ENCODE assay signal across 12 cellular contexts in genomic region chr1:154611150-154611865, GRCh38. TPM values are rescaled to one million over a fixed set of nuclear protein-coding genes. Genes with fewer than 3 reads are reported as not detected.
A peak's percentile ranks its signal among the peaks of the same experiment; 100 is the strongest.
DNase-seq lines count a peak whose midpoint lies in the region; ATAC-seq, FAIRE-seq and TF ChIP-seq lines count a peak whose summit lies in the region.
"Had no signal": no experiment of that assay in that cellular context is flagged by ENCODE, and none has a peak within 500 bp of the region (broad histone marks: within the 10 kb centered on the region; RNA-seq: fewer than 3 reads in every experiment).

No MANE protein-coding gene starts in this region.

- TF ChIP-seq CTCF in IMR-90 (conservative IDR thresholded peaks at IDR 0.05; ENCODE audit: low read depth, low read length) (no peak), K562 (IDR thresholded peaks at IDR 0.05 in 2 of 3, conservative IDR thresholded peaks at IDR 0.05 in 1 of 3; ENCODE audit: insufficient read depth in 2 of 3, low read depth in 1 of 3, low read length in 3 of 3) (no peak), natural killer cell (IDR thresholded peaks at IDR 0.05) (no peak)

- TF ChIP-seq POLR2A in IMR-90 (IDR thresholded peaks at IDR 0.05; ENCODE audit: low read depth, low read length) (no peak), K562 (conservative IDR thresholded peaks at IDR 0.05) (no peak)

- peak overlapping the region in 1 of 8 donors; percentile 2 for H3K4me3 Mint-ChIP-seq in CD4-positive, alpha-beta memory T cell
- H3K4me3 Mint-ChIP-seq in natural killer cell, result peak overlapping the region; percentile 49

- intact Hi-C loops in CD4-positive, alpha-beta memory T cell (cut with micrococcal nuclease), result no loop called here
- intact Hi-C loops in IMR-90 (cut with micrococcal nuclease) (no loop called here), K562 (cut with micrococcal nuclease) (no loop called here), natural killer cell (cut with micrococcal nuclease) (no loop called here)

- no peak overlapping the region for H2AK5ac ChIP-seq in IMR-90 (ENCODE audit: low read depth, low read length)

- peaks cover 29 to 74% (median 48%) of the 10 kb centered on the region in 4 donors for H3K4me1 Mint-ChIP-seq in CD4-positive, alpha-beta memory T cell
- peaks cover 27 to 35% of the 10 kb centered on the region in 2 donors for H3K4me1 Mint-ChIP-seq in natural killer cell

- H3K79me2 ChIP-seq in K562 (ENCODE audit: control insufficient read depth, insufficient read depth, low read length), result peaks cover 68% of the 10 kb centered on the region

- no peak overlapping the region for H2BK15ac ChIP-seq in IMR-90 (ENCODE audit: low read depth, low read length)

- H3K79me1 ChIP-seq in IMR-90 (ENCODE audit: low read depth in 1 of 2, low read length in 2 of 2), result peaks cover 38 to 70% of the 10 kb centered on the region in 2 experiments

- no peak overlapping the region for H3K4me3 ChIP-seq in CD4-positive, alpha-beta memory T cell (ENCODE audit: low read length in 2 of 2)
- H3K4me3 ChIP-seq in IMR-90 (ENCODE audit: insufficient read depth, low read depth, low read length) (no peak overlapping the region), K562 (no peak overlapping the region)

- CTCF ChIA-PET in CD4-positive, alpha-beta memory T cell (lab: Charles Lee; ENCODE audit: partially characterized antibody), result interaction anchor here (1.0 kb wide), 1 partner anchor 14 kb away, joined by 3 read pairs; no protein-coding TSS in a partner anchor
- CTCF ChIA-PET in IMR-90 (lab: Yijun Ruan, JAX) (interaction anchor here (1.0 kb wide), 1 partner anchor 10 kb away, joined by 3 read pairs; no protein-coding TSS in a partner anchor), K562 (lab: Yijun Ruan, JAX; ENCODE audit: low intra/inter-chr PET ratio) (no interaction called here)

- no peak for FAIRE-seq in K562 (lab: Jason Lieb, UNC)
- FAIRE-seq: D721Med, GM12892 had no signal

- H2BK5ac ChIP-seq in IMR-90 (ENCODE audit: low read depth, low read length, poor library complexity, severe bottlenecking), result no peak overlapping the region

- no peaks in the 10 kb centered on the region for H3K27me3 ChIP-seq in CD4-positive, alpha-beta memory T cell (ENCODE audit: insufficient read depth, low read length)
- H3K27me3 ChIP-seq in IMR-90 (ENCODE audit: control insufficient read depth, insufficient read depth, low read length) (no peaks in the 10 kb centered on the region), K562 (ENCODE audit: control insufficient read depth in 2 of 2, insufficient read depth in 2 of 2, low read length in 2 of 2) (no peaks in the 10 kb centered on the region)

- H4K5ac ChIP-seq in IMR-90 (ENCODE audit: low read depth, low read length), result no peak overlapping the region

- no peaks in the 10 kb centered on the region for H3K9me3 ChIP-seq in CD4-positive, alpha-beta memory T cell (ENCODE audit: control insufficient read depth in 1 of 2, low read length in 2 of 2)
- H3K9me3 ChIP-seq in IMR-90 (ENCODE audit: control insufficient read depth, insufficient read depth, low read length) (no peaks in the 10 kb centered on the region), K562 (replicated peaks; ENCODE audit: control insufficient read depth, insufficient read depth, low read depth, low read length) (no peaks in the 10 kb centered on the region)

- H3K27me3 Mint-ChIP-seq in CD4-positive, alpha-beta memory T cell, result no peaks in the 10 kb centered on the region
- no peaks in the 10 kb centered on the region for H3K27me3 Mint-ChIP-seq in natural killer cell (ENCODE audit: low read depth in 2 of 2)
- H3K27me3 Mint-ChIP-seq: naive B cell had no signal

- no peaks in the 10 kb centered on the region for H3K36me3 ChIP-seq in CD4-positive, alpha-beta memory T cell (ENCODE audit: insufficient read depth, low read length)
- H3K36me3 ChIP-seq in IMR-90 (ENCODE audit: control insufficient read depth, insufficient read depth, low read length) (no peaks in the 10 kb centered on the region), K562 (ENCODE audit: control insufficient read depth, insufficient read depth, low read length) (no peaks in the 10 kb centered on the region; the same call in 2 of the 3 replicates)

- no peak overlapping the region for H2BK20ac ChIP-seq in IMR-90 (ENCODE audit: low read depth, low read length)

- H3K9ac ChIP-seq in IMR-90 (ENCODE audit: low read depth, low read length), result no peak overlapping the region
- no peak overlapping the region for H3K9ac ChIP-seq in K562 (ENCODE audit: insufficient read depth in 1 of 2, low read depth in 2 of 2, low read length in 2 of 2)

- H3K14ac ChIP-seq in IMR-90 (replicated peaks; ENCODE audit: low read depth, low read length), result no peak overlapping the region

- H3K9me3 Mint-ChIP-seq in CD4-positive, alpha-beta memory T cell, result peaks cover 0 to 3% (median 0%) of the 10 kb centered on the region in 8 donors
- no peaks in the 10 kb centered on the region for H3K9me3 Mint-ChIP-seq in natural killer cell
- H3K9me3 Mint-ChIP-seq: naive B cell had no signal

- H3K18ac ChIP-seq in IMR-90 (ENCODE audit: low read depth, low read length), result no peak overlapping the region

- H3K36me3 Mint-ChIP-seq in CD4-positive, alpha-beta memory T cell, result peaks cover 3 to 20% of the 10 kb centered on the region in 2 donors
- no peaks in the 10 kb centered on the region for H3K36me3 Mint-ChIP-seq in natural killer cell

- H3K4me2 ChIP-seq in IMR-90 (ENCODE audit: low read depth, low read length), result no peak overlapping the region
- H3K4me2 ChIP-seq in K562 (ENCODE audit: insufficient read depth, low read length), result no peak overlapping the region

- H2AK9ac ChIP-seq in IMR-90 (replicated peaks; ENCODE audit: low read depth, low read length, poor library complexity), result no peak overlapping the region

- ATAC-seq in IMR-90 (ENCODE audit: low read depth) (no peak), K562 (no peak), natural killer cell (no peak), GM19463 (IDR thresholded peaks at IDR 0.05; ENCODE audit: unreplicated experiment) (no peak), HG02840 (IDR thresholded peaks at IDR 0.05; ENCODE audit: low FRiP score, unreplicated experiment) (no peak), HG03460 (IDR thresholded peaks at IDR 0.05; ENCODE audit: unreplicated experiment) (no peak)

- DNase-seq in CD4-positive, alpha-beta memory T cell, result no peak
- DNase-seq in IMR-90, result no peak
- DNase-seq in K562 (ENCODE audit: extremely low read depth in 1 of 4, low spot score in 3 of 4), result no peak
- DNase-seq in natural killer cell, result no peak
- DNase-seq in epidermal melanocyte (ENCODE audit: insufficient read length, low spot score), result no peak
- DNase-seq: naive B cell, NCI-H1417 treated with DMSO at 0.1 percent for 48 hours had no signal

- no peak overlapping the region for H2BK120ac ChIP-seq in IMR-90 (ENCODE audit: low read depth, low read length)

- POLR2A ChIA-PET in CD4-positive, alpha-beta memory T cell (lab: Charles Lee; ENCODE audit: partially characterized antibody), result interaction anchor here (1.0 to 3.2 kb wide), 3 partner anchors 9 to 16 kb away, joined by 3 to 49 read pairs (median 4); no protein-coding TSS in a partner anchor
- POLR2A ChIA-PET in IMR-90 (lab: Charles Lee; ENCODE audit: unreplicated experiment), result interaction anchor here (0.7 kb wide), 1 partner anchor 392 kb away, joined by 10 read pairs; no protein-coding TSS in a partner anchor
- POLR2A ChIA-PET in K562 (lab: Yijun Ruan, JAX), result interaction anchor here (0.6 to 1.8 kb wide), 3 partner anchors 16 to 152 kb away, joined by 3 to 6 read pairs (median 6); no protein-coding TSS in a partner anchor

- BruUV-seq in IMR-90 (replicated peaks; lab: Mats Ljungman, UMichigan) (no TSS peak), K562 (replicated peaks; lab: Mats Ljungman, UMichigan) (no TSS peak)

- WGBS in IMR-90 (ENCODE audit: extremely low coverage in 2 of 2, insufficient read length in 1 of 2), 2 experiments, result no CpG with 5 or more reads among the region's 10 CpGs
- 53% methylated on average over 10 of the region's 10 CpGs for WGBS in K562 (ENCODE audit: insufficient coverage, low coverage, missing lambda C conversion rate)

- 0 out of 2 replicates have a peak overlapping the region, but pooled peaks have one; percentile 16 for H3K23ac ChIP-seq in IMR-90 (ENCODE audit: low read depth, low read length)

- no peak for TF ChIP-seq RAD21 in IMR-90 (IDR thresholded peaks at IDR 0.05; ENCODE audit: low read length)
- no peak for TF ChIP-seq RAD21 in K562 (CRISPR knock-in tag; conservative IDR thresholded peaks at IDR 0.05 in 1 of 2, IDR thresholded peaks at IDR 0.05 in 1 of 2)

- H2AFZ ChIP-seq in IMR-90 (replicated peaks; ENCODE audit: low read length, poor library complexity) (no peak overlapping the region), K562 (ENCODE audit: low read depth, low read length) (no peak overlapping the region)

- H3K56ac ChIP-seq in IMR-90 (ENCODE audit: extremely low read depth, insufficient read depth, low read length), result no peak overlapping the region

- H4K91ac ChIP-seq in IMR-90 (ENCODE audit: insufficient read depth, low read depth, low read length), result no peak overlapping the region

- H3K27ac Mint-ChIP-seq in CD4-positive, alpha-beta memory T cell, result peak overlapping the region; percentile 30 to 93 (median 78)
- H3K27ac Mint-ChIP-seq in natural killer cell, result peak overlapping the region; percentile 32 to 50

- no peak overlapping the region for H3K27ac ChIP-seq in CD4-positive, alpha-beta memory T cell (ENCODE audit: low read depth, low read length)
- H3K27ac ChIP-seq in IMR-90 (ENCODE audit: insufficient read depth, low read length), result no peak overlapping the region
- peak overlapping the region; percentile 37; the same call in 1 of the 3 replicates for H3K27ac ChIP-seq in K562 (ENCODE audit: extremely low read depth, low read depth, low read length)

- in situ Hi-C loops in IMR-90 (cut with MboI; ENCODE audit: low sequenced_read_pairs) (no loop called here), K562 (cut with MboI) (no loop called here)

- peaks cover 33% of the 10 kb centered on the region for H3K4me1 ChIP-seq in CD4-positive, alpha-beta memory T cell (ENCODE audit: insufficient read depth, low read length)
- H3K4me1 ChIP-seq in IMR-90 (ENCODE audit: control insufficient read depth, insufficient read depth, low read length) (peaks cover 3% of the 10 kb centered on the region), K562 (replicated peaks in 1 of 2; ENCODE audit: control insufficient read depth in 2 of 2, insufficient read depth in 2 of 2, low read length in 2 of 2) (peaks cover 12 to 39% of the 10 kb centered on the region in 2 experiments)

- no peak for TF ChIP-seq EP300 in K562 (IDR thresholded peaks at IDR 0.05; ENCODE audit: low read length)

- no peak overlapping the region for H4K8ac ChIP-seq in IMR-90 (ENCODE audit: low read depth in 2 of 2, low read length in 2 of 2)

- peaks cover 5% of the 10 kb centered on the region; the same call in 1 of the 2 replicates for H3K9me1 ChIP-seq in IMR-90 (ENCODE audit: insufficient read depth, low read length)
- H3K9me1 ChIP-seq in K562 (ENCODE audit: control insufficient read depth, insufficient read depth, low read length), result peaks cover 5% of the 10 kb centered on the region

- no peak overlapping the region for H3K4ac ChIP-seq in IMR-90 (ENCODE audit: low read depth, low read length)

- H4K20me1 ChIP-seq in IMR-90 (ENCODE audit: insufficient read depth, low read length) (peaks cover 47% of the 10 kb centered on the region), K562 (replicated peaks; ENCODE audit: control insufficient read depth, insufficient read depth, low read length) (peaks cover 16% of the 10 kb centered on the region; the same call in 1 of the 2 replicates)

- dilution Hi-C loops in IMR-90 (cut with HindIII; ENCODE audit: low sequenced_read_pairs, unreplicated experiment), result no loop called here

RNA-seq across cellular contexts. Expression of gene ADAR, which starts 3.3 kb away (rescaled TPM):
- total RNA-seq in CD4-positive, alpha-beta memory T cell, result 100 to 1,000 TPM; 240 to 247 TPM
- 100 to 1,000 TPM in 1 of 2 donors, 10 to 100 TPM in 1; 64.4 to 162 TPM for polyA plus RNA-seq in CD4-positive, alpha-beta memory T cell
- total RNA-seq in IMR-90 (2012; rRNA removed) (101 and 131 TPM in 2 replicates), K562 (2014; rRNA removed) (48.0 and 53.6 TPM in 2 replicates), K562 (2014; rRNA removed; fragmentation: Illumina TruSeq; extraction: Trizol) (60.2 and 63.6 TPM in 2 replicates), K562 (2015; rRNA removed; fragmentation: Illumina TruSeq; extraction: Trizol) (66.2 and 68.0 TPM in 2 replicates), K562 (2021) (94.2 and 96.9 TPM in 2 replicates), natural killer cell (100 to 1,000 TPM; 260 to 281 (median 265) TPM)
- polyA plus RNA-seq in IMR-90 (2012; rRNA removed) (70.9 and 72.2 TPM in 2 replicates), K562 (2011; rRNA removed) (117 and 123 TPM in 2 replicates), K562 (2014; fragmentation: Illumina TruSeq; extraction: Trizol) (67.0 and 75.9 TPM in 2 replicates), K562 (2014; fragmentation: Nextera tagmentation; extraction: Ambion mirVana) (10 to 100 TPM; 30.1 to 41.2 TPM), K562 (2014; rRNA removed) (46.3 and 51.3 TPM in 2 replicates)
- 28.3 and 36.9 TPM in 2 replicates for polyA plus RNA-seq in IMR-90 (2012; cell fraction: cytosol; rRNA removed)
- polyA plus RNA-seq in IMR-90 (2012; cell fraction: nucleus; rRNA removed; ENCODE audit: low replicate concordance), result 83.2 and 150 TPM in 2 replicates
- 167 and 223 TPM in 2 replicates for total RNA-seq in K562 (2011; cell fraction: chromatin; rRNA removed; ENCODE audit: low replicate concordance)
- total RNA-seq in K562 (2011; cell fraction: nucleolus; rRNA removed), result 128 and 132 TPM in 2 replicates
- total RNA-seq in K562 (2011; cell fraction: nucleoplasm; rRNA removed), result 127 and 128 TPM in 2 replicates
- polyA plus RNA-seq in K562 (2011; cell fraction: cytosol; rRNA removed), result 62.0 and 83.9 TPM in 2 replicates
- 176 and 229 TPM in 2 replicates for polyA plus RNA-seq in K562 (2011; cell fraction: nucleus; rRNA removed)
- polyA plus RNA-seq in K562 (2012), result 45.6 and 52.9 TPM in 2 replicates
- polyA minus RNA-seq in K562 (2011; rRNA and poly(A)+ RNA removed), result 157 and 202 TPM in 2 replicates
- 61.0 and 68.0 TPM in 2 replicates for polyA minus RNA-seq in K562 (2011; cell fraction: cytosol; rRNA and poly(A)+ RNA removed)
- 58.7 and 108 TPM in 2 replicates for polyA minus RNA-seq in K562 (2011; cell fraction: nucleus; rRNA and poly(A)+ RNA removed)

RNA-seq across cellular contexts. Expression of gene CHRNB2, which starts 43.7 kb away (rescaled TPM):
- not detected for total RNA-seq in CD4-positive, alpha-beta memory T cell
- polyA plus RNA-seq in CD4-positive, alpha-beta memory T cell, result not detected
- total RNA-seq in IMR-90 (2012; rRNA removed), result under 0.01 TPM in 1 of 2 replicates, not detected in the other
- 0.03 and 0.09 TPM in 2 replicates for polyA plus RNA-seq in IMR-90 (2012; rRNA removed)
- polyA plus RNA-seq in IMR-90 (2012; cell fraction: cytosol; rRNA removed), result 0.05 TPM in 1 of 2 replicates, not detected in the other
- polyA plus RNA-seq in IMR-90 (2012; cell fraction: nucleus; rRNA removed; ENCODE audit: low replicate concordance), result 0.03 and 0.11 TPM in 2 replicates
- total RNA-seq in K562 (2011; cell fraction: chromatin; rRNA removed; ENCODE audit: low replicate concordance), result not detected in 2 replicates
- not detected in 2 replicates for total RNA-seq in K562 (2011; cell fraction: nucleolus; rRNA removed)
- not detected in 2 replicates for total RNA-seq in K562 (2011; cell fraction: nucleoplasm; rRNA removed)
- total RNA-seq in K562 (2014; rRNA removed), result not detected in 2 replicates
- total RNA-seq in K562 (2014; rRNA removed; fragmentation: Illumina TruSeq; extraction: Trizol), result not detected in 2 replicates
- total RNA-seq in K562 (2015; rRNA removed; fragmentation: Illumina TruSeq; extraction: Trizol), result not detected in 2 replicates
- total RNA-seq in K562 (2021), result not detected in 2 replicates
- polyA plus RNA-seq in K562 (2011; rRNA removed), result not detected in 2 replicates
- not detected in 2 replicates for polyA plus RNA-seq in K562 (2011; cell fraction: cytosol; rRNA removed)
- not detected in 2 replicates for polyA plus RNA-seq in K562 (2011; cell fraction: nucleus; rRNA removed)
- polyA plus RNA-seq in K562 (2012), result 0.03 and 0.07 TPM in 2 replicates
- polyA plus RNA-seq in K562 (2014; fragmentation: Illumina TruSeq; extraction: Trizol), result not detected in 2 replicates
- polyA plus RNA-seq in K562 (2014; fragmentation: Nextera tagmentation; extraction: Ambion mirVana), result under 1 TPM in 1 of 2 experiments, not detected in 1; 0.01 TPM
- polyA plus RNA-seq in K562 (2014; rRNA removed), result not detected in 2 replicates
- polyA minus RNA-seq in K562 (2011; rRNA and poly(A)+ RNA removed), result not detected in 2 replicates
- not detected in 2 replicates for polyA minus RNA-seq in K562 (2011; cell fraction: cytosol; rRNA and poly(A)+ RNA removed)
- 0.11 TPM in 1 of 2 replicates, not detected in the other for polyA minus RNA-seq in K562 (2011; cell fraction: nucleus; rRNA and poly(A)+ RNA removed)
- total RNA-seq in natural killer cell, result not detected

RNA-seq across cellular contexts. Expression of gene UBE2Q1, which starts 52.8 kb away (rescaled TPM):
- 100 to 1,000 TPM; 112 to 132 TPM for total RNA-seq in CD4-positive, alpha-beta memory T cell
- polyA plus RNA-seq in CD4-positive, alpha-beta memory T cell, result 10 to 100 TPM in 1 of 2 donors, 1 to 10 TPM in 1; 6.4 to 18.6 TPM
- total RNA-seq in IMR-90 (2012; rRNA removed), result 24.7 and 25.3 TPM in 2 replicates
- polyA plus RNA-seq in IMR-90 (2012; rRNA removed), result 20.6 and 21.3 TPM in 2 replicates
- polyA plus RNA-seq in IMR-90 (2012; cell fraction: cytosol; rRNA removed), result 5.2 and 5.9 TPM in 2 replicates
- polyA plus RNA-seq in IMR-90 (2012; cell fraction: nucleus; rRNA removed; ENCODE audit: low replicate concordance), result 17.5 and 18.6 TPM in 2 replicates
- 32.4 and 54.0 TPM in 2 replicates for total RNA-seq in K562 (2011; cell fraction: chromatin; rRNA removed; ENCODE audit: low replicate concordance)
- total RNA-seq in K562 (2011; cell fraction: nucleolus; rRNA removed), result 26.2 and 28.7 TPM in 2 replicates
- total RNA-seq in K562 (2011; cell fraction: nucleoplasm; rRNA removed), result 24.3 and 36.3 TPM in 2 replicates
- 21.6 and 25.2 TPM in 2 replicates for total RNA-seq in K562 (2014; rRNA removed)
- 28.5 and 32.1 TPM in 2 replicates for total RNA-seq in K562 (2014; rRNA removed; fragmentation: Illumina TruSeq; extraction: Trizol)
- 31.6 and 33.2 TPM in 2 replicates for total RNA-seq in K562 (2015; rRNA removed; fragmentation: Illumina TruSeq; extraction: Trizol)
- 58.8 and 62.4 TPM in 2 replicates for total RNA-seq in K562 (2021)
- 14.2 and 17.7 TPM in 2 replicates for polyA plus RNA-seq in K562 (2011; rRNA removed)
- 5.4 and 7.9 TPM in 2 replicates for polyA plus RNA-seq in K562 (2011; cell fraction: cytosol; rRNA removed)
- 33.8 and 37.6 TPM in 2 replicates for polyA plus RNA-seq in K562 (2011; cell fraction: nucleus; rRNA removed)
- polyA plus RNA-seq in K562 (2012), result 43.5 and 51.3 TPM in 2 replicates
- polyA plus RNA-seq in K562 (2014; fragmentation: Illumina TruSeq; extraction: Trizol), result 39.0 and 48.3 TPM in 2 replicates
- polyA plus RNA-seq in K562 (2014; fragmentation: Nextera tagmentation; extraction: Ambion mirVana), result 10 to 100 TPM in 1 of 2 experiments, 1 to 10 TPM in 1; 8.0 to 10.6 TPM
- polyA plus RNA-seq in K562 (2014; rRNA removed), result 17.9 and 27.6 TPM in 2 replicates
- 8.3 and 8.9 TPM in 2 replicates for polyA minus RNA-seq in K562 (2011; rRNA and poly(A)+ RNA removed)
- 12.8 and 15.7 TPM in 2 replicates for polyA minus RNA-seq in K562 (2011; cell fraction: cytosol; rRNA and poly(A)+ RNA removed)
- 12.1 and 22.4 TPM in 2 replicates for polyA minus RNA-seq in K562 (2011; cell fraction: nucleus; rRNA and poly(A)+ RNA removed)
- total RNA-seq in natural killer cell, result 100 to 1,000 TPM; 100 to 137 (median 112) TPM
